Comparison of ENCODE assay signal across 20 cellular contexts in genomic region chr3:25527796-25528195, GRCh38.
DNase-seq lines count a peak whose midpoint lies in the region; FAIRE-seq and TF ChIP-seq lines count a peak whose summit lies in the region.
"Had no signal": no experiment of that assay in that cellular context is flagged by ENCODE, and none has a peak within 500 bp of the region (broad histone marks: within the 10 kb centered on the region; RNA-seq: fewer than 3 reads in every experiment).

No MANE protein-coding gene starts in this region.

- H3K4me2 ChIP-seq in GM23248 (ENCODE audit: unreplicated experiment) (no peak overlapping the region), astrocyte (ENCODE audit: low read length) (peak overlapping the region; percentile 0)

- H3K4me3 ChIP-seq in GM23248: no peak overlapping the region
- H3K4me3 ChIP-seq in astrocyte (ENCODE audit: insufficient read depth, low read depth, low read length): no peak overlapping the region
- H3K4me3 ChIP-seq: mucosa of descending colon had no signal

- H3K27me3 ChIP-seq in GM23248 (replicated peaks; ENCODE audit: insufficient read depth) (no peaks in the 10 kb centered on the region), astrocyte (ENCODE audit: insufficient read depth, low read length) (no peaks in the 10 kb centered on the region)

- no peak overlapping the region for H3K27ac Mint-ChIP-seq in astrocyte (ENCODE audit: unreplicated experiment)
- H3K27ac Mint-ChIP-seq: activated naive CD4-positive, alpha-beta T cell treated with anti-CD3 and anti-CD28 coated beads, Interleukin-2, amount 10 ng/mL, durations not matched to agents 7 days and 5 days; B cell had no signal

- peak; percentile 30 for DNase-seq in GM23248
- peak; percentile 45 for DNase-seq in astrocyte (ENCODE audit: low read depth)
- peak; percentile 44 for DNase-seq in fibroblast of the conjunctiva (ENCODE audit: low read depth)
- peak; percentile 10 for DNase-seq in pons (ENCODE audit: low spot score)
- DNase-seq in cortex of kidney (lab: John Stamatoyannopoulos, UW): no peak
- DNase-seq in activated T-cell treated with anti-CD3 and anti-CD28 coated beads, Interleukin-2, amount 50 U/mL, for 1 hour: no peak
- DNase-seq in NCI-H345 treated with DMSO at 0.1 percent for 48 hours (lab: John Stamatoyannopoulos, UW; ENCODE audit: unreplicated experiment): no peak
- DNase-seq in cerebellar nuclear complex (lab: John Stamatoyannopoulos, UW): no peak
- DNase-seq: activated CD4-positive, alpha-beta T cell treated with anti-CD3 and anti-CD28 coated beads, Interleukin-2, amount 50 U/mL, for 1 hour; activated CD8-positive, alpha-beta memory T cell treated with anti-CD3 and anti-CD28 coated beads, Interleukin-2, amount 50 U/mL, for 48 hours; activated naive CD4-positive, alpha-beta T cell treated with anti-CD3 and anti-CD28 coated beads, Interleukin-2, amount 10 ng/mL, durations not matched to agents 7 days and 5 days; Calu3; effector CD8-positive, alpha-beta T cell; H7; mucosa of descending colon; NCI-H1694 treated with DMSO at 0.1 percent for 48 hours; NCI-H2227 treated with DMSO at 0.1 percent for 48 hours had no signal

- H3K4me1 ChIP-seq in GM23248 (ENCODE audit: insufficient read depth): no peaks in the 10 kb centered on the region
- H3K4me1 ChIP-seq in astrocyte (ENCODE audit: insufficient read depth, low read length): peaks cover 8% of the 10 kb centered on the region

- TF ChIP-seq CTCF in astrocyte (IDR thresholded peaks at IDR 0.05; ENCODE audit: insufficient read depth, low read depth, low read length): no peak

- H3K36me3 ChIP-seq in GM23248 (ENCODE audit: low read depth) (no peaks in the 10 kb centered on the region), astrocyte (ENCODE audit: insufficient read depth, low read length) (no peaks in the 10 kb centered on the region)

- no peak overlapping the region for H3K4me3 Mint-ChIP-seq in astrocyte (ENCODE audit: unreplicated experiment)
- H3K4me3 Mint-ChIP-seq: activated naive CD4-positive, alpha-beta T cell treated with anti-CD3 and anti-CD28 coated beads, Interleukin-2, amount 10 ng/mL, durations not matched to agents 7 days and 5 days; B cell had no signal

- H3K9ac ChIP-seq in GM23248 (no peak overlapping the region), astrocyte (ENCODE audit: low read length) (no peak overlapping the region)

- FAIRE-seq in astrocyte (lab: Jason Lieb, UNC): no peak
- FAIRE-seq: G401.6 had no signal

- no peaks in the 10 kb centered on the region for H3K36me3 Mint-ChIP-seq in astrocyte (ENCODE audit: low read depth, unreplicated experiment)
- H3K36me3 Mint-ChIP-seq: activated naive CD4-positive, alpha-beta T cell treated with anti-CD3 and anti-CD28 coated beads, Interleukin-2, amount 10 ng/mL, durations not matched to agents 7 days and 5 days had no signal

- no peaks in the 10 kb centered on the region for H3K9me3 ChIP-seq in GM23248 (ENCODE audit: low read depth)
- no peaks in the 10 kb centered on the region for H3K9me3 ChIP-seq in astrocyte (ENCODE audit: insufficient read depth, low read depth, low read length)

- peaks cover 7% of the 10 kb centered on the region for H3K9me3 Mint-ChIP-seq in astrocyte (ENCODE audit: unreplicated experiment)

- H2AFZ ChIP-seq in GM23248 (no peak overlapping the region), astrocyte (ENCODE audit: low read depth, low read length) (no peak overlapping the region)

- H3K4me1 Mint-ChIP-seq in astrocyte (ENCODE audit: low read depth, unreplicated experiment): no peaks in the 10 kb centered on the region
- H3K4me1 Mint-ChIP-seq: activated naive CD4-positive, alpha-beta T cell treated with anti-CD3 and anti-CD28 coated beads, Interleukin-2, amount 10 ng/mL, durations not matched to agents 7 days and 5 days; B cell had no signal

- H3F3A ChIP-seq in GM23248 (ENCODE audit: insufficient read depth): no peaks in the 10 kb centered on the region

- no peaks in the 10 kb centered on the region for H3K9me2 ChIP-seq in GM23248 (ENCODE audit: insufficient read depth)

- in situ Hi-C loops in GM23248 (cut with MboI): no loop called here

- H3K27ac ChIP-seq in GM23248 (no peak overlapping the region), astrocyte (ENCODE audit: low read depth, low read length) (peak overlapping the region; percentile 32)
- H3K27ac ChIP-seq: RWPE1 had no signal

- WGBS in GM23248 (ENCODE audit: low coverage in 1 of 2, low lambda C conversion rate in 2 of 2, missing lambda C conversion rate in 2 of 2), 2 experiments: 18 to 29% methylated on average over 4 of the region's 4 CpGs

- H3K79me2 ChIP-seq in GM23248 (ENCODE audit: insufficient read depth) (no peaks in the 10 kb centered on the region), astrocyte (ENCODE audit: insufficient read depth, low read length) (peaks cover 29% of the 10 kb centered on the region)

- H3K27me3 Mint-ChIP-seq in astrocyte (ENCODE audit: low read depth, unreplicated experiment): no peaks in the 10 kb centered on the region
- H3K27me3 Mint-ChIP-seq: activated naive CD4-positive, alpha-beta T cell treated with anti-CD3 and anti-CD28 coated beads, Interleukin-2, amount 10 ng/mL, durations not matched to agents 7 days and 5 days had no signal

- no peaks in the 10 kb centered on the region for H4K20me1 ChIP-seq in GM23248 (ENCODE audit: insufficient read depth)
- H4K20me1 ChIP-seq in astrocyte (ENCODE audit: insufficient read depth, low read length): peaks cover 5% of the 10 kb centered on the region

Comparison
In these comparisons a context has a peak if more than half of its experiments do, and no peak if none do; other contexts are left out.
1. DNase-seq: peak in GM23248 (single experiment), astrocyte (single experiment), fibroblast of the conjunctiva (single experiment) and pons (single experiment); none in cortex of kidney (single experiment), activated T-cell treated with anti-CD3 and anti-CD28 coated beads, Interleukin-2, amount 50 U/mL, for 1 hour (single experiment), NCI-H345 treated with DMSO at 0.1 percent for 48 hours (single experiment) and cerebellar nuclear complex (0 of 2).